8 cellular contexts compared by ENCODE assay signal in the genomic region with DNA sequence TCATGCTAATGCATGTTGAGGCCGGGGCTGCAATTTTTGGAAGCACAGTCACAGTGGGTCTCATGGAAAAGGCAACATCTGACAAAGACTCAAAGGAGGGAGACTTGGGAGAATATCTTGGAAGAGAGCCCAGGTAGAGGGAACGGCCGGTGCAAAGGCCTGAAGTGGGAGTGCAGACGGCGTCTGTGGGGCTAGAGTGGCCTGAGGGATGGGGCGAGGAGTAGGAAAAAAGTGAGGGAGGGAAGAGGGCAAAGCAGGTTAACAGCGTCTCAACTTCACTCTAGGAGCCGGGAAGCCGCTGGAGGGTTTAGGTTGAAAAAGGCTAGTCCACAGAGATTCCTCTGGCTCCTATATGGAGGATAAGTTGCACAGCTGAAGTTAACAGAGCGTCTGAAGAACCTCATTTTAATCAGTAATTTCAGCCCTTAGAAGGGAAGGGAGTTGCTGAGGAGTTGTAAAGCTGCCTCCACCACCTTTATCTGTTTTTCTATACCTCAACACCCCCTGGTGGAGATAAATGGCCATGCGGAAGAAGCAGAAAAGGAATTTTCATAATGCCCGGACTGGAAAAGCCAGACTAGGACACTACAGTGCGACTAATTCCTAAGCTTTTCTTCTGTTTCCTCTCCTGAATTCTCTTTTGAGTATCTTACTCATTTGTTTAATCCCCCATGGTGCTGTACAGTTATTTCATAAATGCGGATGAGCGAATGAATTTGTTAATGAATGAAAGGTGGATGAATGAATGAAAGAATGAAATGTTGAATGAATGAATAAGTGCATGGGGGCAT.
A peak's percentile ranks its signal among the peaks of the same experiment; 100 is the strongest.
DNase-seq lines count a peak whose midpoint lies in the region; ATAC-seq and TF ChIP-seq lines count a peak whose summit lies in the region.

No MANE protein-coding gene starts in this region.

- no peaks in the 10 kb centered on the region for H3K27me3 ChIP-seq in neural cell (ENCODE audit: insufficient read depth, low read depth, low read length)

- H3K9ac ChIP-seq in neural cell (ENCODE audit: low read length), result no peak overlapping the region

- H3K4me3 Mint-ChIP-seq in activated T-cell treated with anti-CD3 and anti-CD28 coated beads, Interleukin-2, amount 50 U/mL, for 4 hours, result no peak overlapping the region

- no peaks in the 10 kb centered on the region for H3K36me3 ChIP-seq in neural cell (ENCODE audit: insufficient read depth, low read length)

- H3K4me3 ChIP-seq in AG10803 (ENCODE audit: low read length) (no peak overlapping the region), fibroblast of the aortic adventitia (ENCODE audit: low read depth, low read length) (no peak overlapping the region), neural cell (ENCODE audit: low read length) (no peak overlapping the region)

- no peak overlapping the region for H3K4me2 ChIP-seq in neural cell (ENCODE audit: low read length)

- H3K4me1 Mint-ChIP-seq in activated T-cell treated with anti-CD3 and anti-CD28 coated beads, Interleukin-2, amount 50 U/mL, for 4 hours (ENCODE audit: low read depth), result peaks cover 10% of the 10 kb centered on the region

- H3K9me3 ChIP-seq in neural cell (ENCODE audit: low read length), result no peaks in the 10 kb centered on the region

- no peaks in the 10 kb centered on the region for H4K20me1 ChIP-seq in neural cell (ENCODE audit: insufficient read depth)

- peak; percentile 94 for TF ChIP-seq CTCF in AG10803 (conservative IDR thresholded peaks at IDR 0.05; ENCODE audit: low read length)
- peak; percentile 86 for TF ChIP-seq CTCF in fibroblast of the aortic adventitia (IDR thresholded peaks at IDR 0.05; ENCODE audit: insufficient read depth, low read length)
- TF ChIP-seq CTCF in neural cell (IDR thresholded peaks at IDR 0.05; ENCODE audit: poor library complexity, severe bottlenecking), result peak; percentile 90

- H2AFZ ChIP-seq in neural cell (ENCODE audit: low read depth, low read length), result no peak overlapping the region

- H3K27me3 Mint-ChIP-seq in activated T-cell treated with anti-CD3 and anti-CD28 coated beads, Interleukin-2, amount 50 U/mL, for 4 hours (ENCODE audit: low read depth), result peaks cover 9% of the 10 kb centered on the region

- no peaks in the 10 kb centered on the region for H3F3A ChIP-seq in neural cell (ENCODE audit: insufficient read depth, low read length, poor library complexity, severe bottlenecking)

- no peak for TF ChIP-seq EP300 in neural cell (conservative IDR thresholded peaks at IDR 0.05; ENCODE audit: poor library complexity, severe bottlenecking)

- no peaks in the 10 kb centered on the region for H3K36me3 Mint-ChIP-seq in activated T-cell treated with anti-CD3 and anti-CD28 coated beads, Interleukin-2, amount 50 U/mL, for 4 hours (ENCODE audit: insufficient read depth)

- peak; percentile 65 for ATAC-seq in GM18498 (IDR thresholded peaks at IDR 0.05; ENCODE audit: unreplicated experiment)
- peak; percentile 68 for ATAC-seq in HG03521 (IDR thresholded peaks at IDR 0.05; ENCODE audit: unreplicated experiment)
- peak; percentile 62 to 64 for ATAC-seq in activated T-cell treated with anti-CD3 and anti-CD28 coated beads, Interleukin-2, amount 50 U/mL, for 4 hours
- ATAC-seq in HG02870 (IDR thresholded peaks at IDR 0.05; ENCODE audit: unreplicated experiment), result no peak

- TF ChIP-seq RAD21 in neural cell (conservative IDR thresholded peaks at IDR 0.05), result peak; percentile 89

- no peaks in the 10 kb centered on the region for H3K9me2 ChIP-seq in neural cell (ENCODE audit: insufficient read depth, low read length)

- H3K79me2 ChIP-seq in neural cell (replicated peaks; ENCODE audit: insufficient read depth, low read length), result no peaks in the 10 kb centered on the region

- H3K9me3 Mint-ChIP-seq in activated T-cell treated with anti-CD3 and anti-CD28 coated beads, Interleukin-2, amount 50 U/mL, for 4 hours, result no peaks in the 10 kb centered on the region

- peak; percentile 87 for DNase-seq in AG10803 (ENCODE audit: low read depth)
- DNase-seq in NCI-H748 (lab: John Stamatoyannopoulos, UW; ENCODE audit: unreplicated experiment), result peak; percentile 62
- DNase-seq in activated T-cell treated with anti-CD3 and anti-CD28 coated beads, Interleukin-2, amount 50 U/mL, for 4 hours, result peak; percentile 20
- DNase-seq in fibroblast of the aortic adventitia (ENCODE audit: low read depth), result peak; percentile 91

- no peak overlapping the region for H3K27ac ChIP-seq in neural cell (ENCODE audit: low read length)

TF ChIP-seq in neural cell, 6 proteins besides CTCF, POLR2A, EP300 and RAD21:
- TF ChIP-seq, protein P1, sequence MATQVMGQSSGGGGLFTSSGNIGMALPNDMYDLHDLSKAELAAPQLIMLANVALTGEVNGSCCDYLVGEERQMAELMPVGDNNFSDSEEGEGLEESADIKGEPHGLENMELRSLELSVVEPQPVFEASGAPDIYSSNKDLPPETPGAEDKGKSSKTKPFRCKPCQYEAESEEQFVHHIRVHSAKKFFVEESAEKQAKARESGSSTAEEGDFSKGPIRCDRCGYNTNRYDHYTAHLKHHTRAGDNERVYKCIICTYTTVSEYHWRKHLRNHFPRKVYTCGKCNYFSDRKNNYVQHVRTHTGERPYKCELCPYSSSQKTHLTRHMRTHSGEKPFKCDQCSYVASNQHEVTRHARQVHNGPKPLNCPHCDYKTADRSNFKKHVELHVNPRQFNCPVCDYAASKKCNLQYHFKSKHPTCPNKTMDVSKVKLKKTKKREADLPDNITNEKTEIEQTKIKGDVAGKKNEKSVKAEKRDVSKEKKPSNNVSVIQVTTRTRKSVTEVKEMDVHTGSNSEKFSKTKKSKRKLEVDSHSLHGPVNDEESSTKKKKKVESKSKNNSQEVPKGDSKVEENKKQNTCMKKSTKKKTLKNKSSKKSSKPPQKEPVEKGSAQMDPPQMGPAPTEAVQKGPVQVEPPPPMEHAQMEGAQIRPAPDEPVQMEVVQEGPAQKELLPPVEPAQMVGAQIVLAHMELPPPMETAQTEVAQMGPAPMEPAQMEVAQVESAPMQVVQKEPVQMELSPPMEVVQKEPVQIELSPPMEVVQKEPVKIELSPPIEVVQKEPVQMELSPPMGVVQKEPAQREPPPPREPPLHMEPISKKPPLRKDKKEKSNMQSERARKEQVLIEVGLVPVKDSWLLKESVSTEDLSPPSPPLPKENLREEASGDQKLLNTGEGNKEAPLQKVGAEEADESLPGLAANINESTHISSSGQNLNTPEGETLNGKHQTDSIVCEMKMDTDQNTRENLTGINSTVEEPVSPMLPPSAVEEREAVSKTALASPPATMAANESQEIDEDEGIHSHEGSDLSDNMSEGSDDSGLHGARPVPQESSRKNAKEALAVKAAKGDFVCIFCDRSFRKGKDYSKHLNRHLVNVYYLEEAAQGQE (IDR thresholded peaks at IDR 0.05; ENCODE audit: borderline replicate concordance), result no peak
- TF ChIP-seq EZH2 (IDR thresholded peaks at IDR 0.05; ENCODE audit: borderline replicate concordance, insufficient read depth, low read length, poor library complexity, severe bottlenecking) (no peak), TAF1 (IDR thresholded peaks at IDR 0.05; ENCODE audit: low read depth) (no peak), SMC3 (conservative IDR thresholded peaks at IDR 0.05; ENCODE audit: poor library complexity) (peak; percentile 94), MXI1 (conservative IDR thresholded peaks at IDR 0.05; ENCODE audit: poor library complexity, severe bottlenecking) (no peak), POLR2AphosphoS5 (IDR thresholded peaks at IDR 0.05) (no peak)

Comparison
In these comparisons a context has a peak if more than half of its experiments do, and no peak if none do; other contexts are left out.
1. DNase-seq: peak in every context shown above with its lines; median percentile 91 in fibroblast of the aortic adventitia; 87 in AG10803; 62 in NCI-H748; 20 in activated T-cell treated with anti-CD3 and anti-CD28 coated beads, Interleukin-2, amount 50 U/mL, for 4 hours.